7 cellular contexts compared by ENCODE assay signal in the genomic region with DNA sequence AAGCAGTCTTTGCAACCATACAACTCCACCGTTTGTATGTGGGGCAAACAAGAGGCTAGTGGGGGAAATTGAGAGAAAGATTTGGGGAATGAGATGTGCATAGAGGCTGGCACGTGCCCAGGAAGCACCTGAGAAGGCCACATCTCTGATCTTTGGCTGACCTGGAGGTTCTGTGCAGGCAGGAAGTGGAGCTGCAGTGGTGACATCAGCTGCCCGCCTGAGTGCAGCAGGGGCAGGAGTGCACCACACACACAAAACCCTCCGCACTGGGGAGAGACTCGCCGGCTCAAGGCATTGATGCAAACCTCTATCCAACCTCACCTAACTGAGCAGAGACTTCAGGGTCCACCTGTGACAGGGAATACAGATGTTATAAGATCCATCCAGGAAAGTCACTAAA. TPM values are rescaled to one million over a fixed set of nuclear protein-coding genes. Genes with fewer than 3 reads are reported as not detected.
"Had no signal": no experiment of that assay in that cellular context is flagged by ENCODE, and none has a peak within 500 bp of the region (broad histone marks: within the 10 kb centered on the region; RNA-seq: fewer than 3 reads in every experiment).

No MANE protein-coding gene starts in this region.

RNA-seq across cellular contexts. Expression of a gene that starts 50.9 kb away (rescaled TPM):
- total RNA-seq: activated CD4-positive, alpha-beta T cell treated with anti-CD3 and anti-CD28 coated beads, Interleukin-2, amount 10 ng/mL, durations not matched to agents 7 days and 5 days; activated naive CD4-positive, alpha-beta T cell treated with anti-CD3 and anti-CD28 coated beads, Interleukin-2, amount 50 U/mL, for 72 hours; activated T-helper 2 cell treated with anti-CD3 and anti-CD28 coated beads, Interferon-gamma antibody, Interleukin-2, Interleukin-4, amounts not matched to agents 10 μg/mL and 5 μg/mL and 100 μg/mL, durations not matched to agents 14 hours and 24 hours and 36 hours; cerebellum; OCI-LY7; Right ventricle myocardium superior had no signal

RNA-seq across cellular contexts. Expression of a gene that starts 51.5 kb away (rescaled TPM):
- total RNA-seq: activated CD4-positive, alpha-beta T cell treated with anti-CD3 and anti-CD28 coated beads, Interleukin-2, amount 10 ng/mL, durations not matched to agents 7 days and 5 days; activated naive CD4-positive, alpha-beta T cell treated with anti-CD3 and anti-CD28 coated beads, Interleukin-2, amount 50 U/mL, for 72 hours; activated T-helper 2 cell treated with anti-CD3 and anti-CD28 coated beads, Interferon-gamma antibody, Interleukin-2, Interleukin-4, amounts not matched to agents 10 μg/mL and 5 μg/mL and 100 μg/mL, durations not matched to agents 14 hours and 24 hours and 36 hours; cerebellum; OCI-LY7; PC-9; Right ventricle myocardium superior had no signal
